In the genomic region with DNA sequence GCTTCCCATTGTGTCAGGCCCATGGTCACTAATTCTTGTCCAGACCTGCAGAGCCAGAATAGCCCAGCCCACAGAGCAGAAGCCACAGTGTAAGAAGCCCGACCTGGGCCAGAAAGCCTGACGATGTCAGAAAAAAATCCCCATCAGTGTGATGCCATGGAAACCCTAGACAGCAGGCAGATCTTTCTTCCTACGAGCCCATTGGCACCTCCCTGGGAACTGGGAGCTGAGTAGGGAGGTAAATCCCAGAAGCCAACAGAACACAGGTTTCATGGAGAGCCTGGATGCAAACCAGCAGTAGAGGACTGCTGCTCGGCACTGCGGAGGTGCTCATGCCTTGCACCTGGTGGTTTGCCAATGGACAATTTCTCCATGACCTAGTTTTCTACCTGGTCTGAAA, we compare ENCODE assay signal across 23 cellular contexts.
"Had no signal": no experiment of that assay in that cellular context is flagged by ENCODE, and none has a peak within 500 bp of the region (broad histone marks: within the 10 kb centered on the region; RNA-seq: fewer than 3 reads in every experiment).

No MANE protein-coding gene starts in this region.

- H3K27ac Mint-ChIP-seq: activated CD4-positive, alpha-beta T cell treated with anti-CD3 and anti-CD28 coated beads, Interleukin-2, amount 10 ng/mL, durations not matched to agents 24 days and 14 days; activated CD8-positive, alpha-beta memory T cell treated with anti-CD3 and anti-CD28 coated beads, Interleukin-2, amount 10 ng/mL, durations not matched to agents 7 days and 5 days; activated CD8-positive, alpha-beta T cell treated with anti-CD3 and anti-CD28 coated beads for 36 hours; activated naive CD4-positive, alpha-beta T cell treated with anti-CD3 and anti-CD28 coated beads, Interleukin-2, amount 50 U/mL, for 24 hours; brain; neural progenitor cell; T-helper 1 cell treated with Interleukin-12 subunit alpha and Interleukin-12 subunit beta and Interleukin-4 antibody, amounts not matched to agents 30 μg/mL and 1 μg/mL, for 36 hours had no signal

- H3K36me3 Mint-ChIP-seq: brain; naive thymus-derived CD8-positive, alpha-beta T cell; neural progenitor cell had no signal

- H3K27me3 ChIP-seq: neural progenitor cell, right atrium auricular region, tibial nerve had no signal

- H3K9me3 Mint-ChIP-seq: activated CD8-positive, alpha-beta T cell treated with anti-CD3 and anti-CD28 coated beads for 36 hours; activated naive CD4-positive, alpha-beta T cell treated with anti-CD3 and anti-CD28 coated beads, Interleukin-2, amount 50 U/mL, for 24 hours had no signal

- H3K9ac ChIP-seq: neural progenitor cell had no signal

- H3K4me3 ChIP-seq: left ventricle myocardium inferior, neural progenitor cell, prostate gland, right atrium auricular region, tibial nerve had no signal

- H3K36me3 ChIP-seq: left ventricle myocardium inferior, neural progenitor cell, prostate gland, right atrium auricular region, tibial nerve had no signal

- H3K9me3 ChIP-seq: prostate gland had no signal

- H3K27ac ChIP-seq: epithelial cell of prostate, left ventricle myocardium inferior, neural progenitor cell, right atrium auricular region had no signal

- H3K4me1 ChIP-seq: left ventricle myocardium inferior, neural progenitor cell, prostate gland, right atrium auricular region had no signal

- FAIRE-seq: kidney had no signal

- H2AFZ ChIP-seq: neural progenitor cell had no signal

- H3K4me2 ChIP-seq: neural progenitor cell had no signal

- H3K4me3 Mint-ChIP-seq: activated CD4-positive, alpha-beta T cell treated with anti-CD3 and anti-CD28 coated beads, Interleukin-2, amount 10 ng/mL, durations not matched to agents 24 days and 14 days; activated CD8-positive, alpha-beta memory T cell treated with anti-CD3 and anti-CD28 coated beads, Interleukin-2, amount 10 ng/mL, durations not matched to agents 7 days and 5 days; activated CD8-positive, alpha-beta T cell treated with anti-CD3 and anti-CD28 coated beads for 36 hours; activated naive CD4-positive, alpha-beta T cell treated with anti-CD3 and anti-CD28 coated beads, Interleukin-2, amount 50 U/mL, for 24 hours; brain; naive thymus-derived CD8-positive, alpha-beta T cell; neural progenitor cell; T-helper 1 cell treated with Interleukin-12 subunit alpha and Interleukin-12 subunit beta and Interleukin-4 antibody, amounts not matched to agents 30 μg/mL and 1 μg/mL, for 36 hours had no signal

- H3K27me3 Mint-ChIP-seq: activated CD8-positive, alpha-beta memory T cell treated with anti-CD3 and anti-CD28 coated beads, Interleukin-2, amount 10 ng/mL, durations not matched to agents 7 days and 5 days; activated CD8-positive, alpha-beta T cell treated with anti-CD3 and anti-CD28 coated beads for 36 hours had no signal

- DNase-seq: activated CD4-positive, alpha-beta T cell treated with anti-CD3 and anti-CD28 coated beads, Interleukin-2, amount 10 ng/mL, durations not matched to agents 24 days and 14 days; activated CD8-positive, alpha-beta memory T cell treated with anti-CD3 and anti-CD28 coated beads, Interleukin-2, amount 10 ng/mL, durations not matched to agents 7 days and 5 days; activated CD8-positive, alpha-beta T cell treated with anti-CD3 and anti-CD28 coated beads for 36 hours; activated effector memory CD4-positive, alpha-beta T cell treated with anti-CD3 and anti-CD28 coated beads, Interleukin-2, amount 50 U/mL, for 16 hours; activated T-cell treated with anti-CD3 and anti-CD28 coated beads for 4 hours; aorta; central memory CD4-positive, alpha-beta T cell; cortex of kidney; foreskin fibroblast; kidney; left ventricle myocardium inferior; naive thymus-derived CD8-positive, alpha-beta T cell; stimulated activated CD4-positive, alpha-beta T cell treated with anti-CD3 and anti-CD28 coated beads, Interleukin-4, amount 100 ng/mL, for 24 hours; stimulated activated naive CD4-positive, alpha-beta T cell treated with Interleukin-2 at 50 U/mL for 16 hours had no signal

- H3K4me1 Mint-ChIP-seq: neural progenitor cell had no signal

- ATAC-seq: activated CD4-positive, CD25-positive, alpha-beta regulatory T cell treated with anti-CD3 and anti-CD28 coated beads, Interleukin-2, amount 50 U/mL, for 24 hours; activated CD8-positive, alpha-beta memory T cell treated with anti-CD3 and anti-CD28 coated beads, Interleukin-2, amount 10 ng/mL, durations not matched to agents 7 days and 5 days; activated CD8-positive, alpha-beta T cell treated with anti-CD3 and anti-CD28 coated beads for 36 hours; naive thymus-derived CD8-positive, alpha-beta T cell had no signal
